In genomic region chr2:217868911-217869334, GRCh38 we compare ENCODE assay signal across 13 cellular contexts.
DNase-seq lines count a peak whose midpoint lies in the region; ATAC-seq and TF ChIP-seq lines count a peak whose summit lies in the region.
"Had no signal": no experiment of that assay in that cellular context is flagged by ENCODE, and none has a peak within 500 bp of the region (broad histone marks: within the 10 kb centered on the region; RNA-seq: fewer than 3 reads in every experiment).

No MANE protein-coding gene starts in this region.

- intact Hi-C loops in IMR-90 (cut with micrococcal nuclease): loop anchor here (5.0 kb wide), 1 partner anchor 82 kb away; no protein-coding TSS in a partner anchor
- intact Hi-C loops in left colon (cut with DNase I, micrococcal nuclease): no loop called here

- no peak overlapping the region for H3K18ac ChIP-seq in IMR-90 (ENCODE audit: low read depth, low read length)

- peak overlapping the region; percentile 35 to 68 (median 67) for H3K27ac Mint-ChIP-seq in nephron
- H3K27ac Mint-ChIP-seq: activated T-cell treated with anti-CD3 and anti-CD28 coated beads, Interleukin-2, amount 50 U/mL, for 72 hours; endodermal cell; T-cell had no signal

- CTCF ChIA-PET in IMR-90 (lab: Yijun Ruan, JAX): interaction anchor here (1.0 kb wide), 1 partner anchor 15 kb away, joined by 3 read pairs; no protein-coding TSS in a partner anchor

- peaks cover 9% of the 10 kb centered on the region for H3K4me1 ChIP-seq in IMR-90 (ENCODE audit: control insufficient read depth, insufficient read depth, low read length)

- peaks cover 51% of the 10 kb centered on the region for H4K20me1 ChIP-seq in IMR-90 (ENCODE audit: insufficient read depth, low read length)

- peaks cover 61% of the 10 kb centered on the region for H3K4me1 Mint-ChIP-seq in nephron
- H3K4me1 Mint-ChIP-seq: endodermal cell had no signal

- no peak overlapping the region for H2AK9ac ChIP-seq in IMR-90 (replicated peaks; ENCODE audit: low read depth, low read length, poor library complexity)

- H3K27me3 Mint-ChIP-seq in nephron (ENCODE audit: low read depth): no peaks in the 10 kb centered on the region

- peak overlapping the region; percentile 27 for H2AFZ ChIP-seq in IMR-90 (replicated peaks; ENCODE audit: low read length, poor library complexity)

- H3K4me2 ChIP-seq in IMR-90 (ENCODE audit: low read depth, low read length): no peak overlapping the region

- BruUV-seq in IMR-90 (replicated peaks; lab: Mats Ljungman, UMichigan): no TSS peak

- no peak overlapping the region for H2BK20ac ChIP-seq in IMR-90 (ENCODE audit: low read depth, low read length)

- no peak overlapping the region for H3K56ac ChIP-seq in IMR-90 (ENCODE audit: extremely low read depth, insufficient read depth, low read length)

- DNase-seq in A172 (ENCODE audit: low spot score) (peak; percentile 56), IMR-90 (peak; percentile 65), fibroblast of pulmonary artery (ENCODE audit: low read depth) (peak; percentile 66), DMS114 treated with DMSO at 0.1 percent for 48 hours (lab: John Stamatoyannopoulos, UW; ENCODE audit: unreplicated experiment) (no peak), left colon (no peak), activated gamma-delta T cell (lab: John Stamatoyannopoulos, UW) (no peak), NCI-H1694 treated with DMSO at 0.1 percent for 48 hours (lab: John Stamatoyannopoulos, UW) (no peak)
- DNase-seq: activated CD4-positive, alpha-beta T cell treated with anti-CD3 and anti-CD28 coated beads for 4 hours; activated T-cell treated with anti-CD3 and anti-CD28 coated beads, Interleukin-2, amount 50 U/mL, for 72 hours; DMS53; endodermal cell; T-cell had no signal

- H3K36me3 ChIP-seq in IMR-90 (ENCODE audit: control insufficient read depth, insufficient read depth, low read length): peaks cover 72% of the 10 kb centered on the region

- ATAC-seq in IMR-90 (ENCODE audit: low read depth) (peak; percentile 66), left colon (no peak)
- ATAC-seq: activated T-cell treated with anti-CD3 and anti-CD28 coated beads, Interleukin-2, amount 50 U/mL, for 72 hours; T-cell had no signal

- no peak overlapping the region for H2BK15ac ChIP-seq in IMR-90 (ENCODE audit: low read depth, low read length)

- no peak overlapping the region for H3K4me3 Mint-ChIP-seq in nephron
- H3K4me3 Mint-ChIP-seq: activated T-cell treated with anti-CD3 and anti-CD28 coated beads, Interleukin-2, amount 50 U/mL, for 72 hours; endodermal cell; T-cell had no signal

- no peaks in the 10 kb centered on the region for H3K27me3 ChIP-seq in IMR-90 (ENCODE audit: control insufficient read depth, insufficient read depth, low read length)

- no peak overlapping the region for H4K91ac ChIP-seq in IMR-90 (ENCODE audit: insufficient read depth, low read depth, low read length)

- no peaks in the 10 kb centered on the region for H3K9me3 Mint-ChIP-seq in nephron
- H3K9me3 Mint-ChIP-seq: activated T-cell treated with anti-CD3 and anti-CD28 coated beads, Interleukin-2, amount 50 U/mL, for 72 hours; endodermal cell; T-cell had no signal

- H3K4ac ChIP-seq in IMR-90 (ENCODE audit: low read depth, low read length): no peak overlapping the region

- TF ChIP-seq RAD21 in IMR-90 (IDR thresholded peaks at IDR 0.05; ENCODE audit: low read length): no peak

- POLR2A ChIA-PET in IMR-90 (lab: Charles Lee; ENCODE audit: unreplicated experiment): no interaction called here

- H2AK5ac ChIP-seq in IMR-90 (ENCODE audit: low read depth, low read length): no peak overlapping the region; the same call in 1 of the 2 replicates

- H3K4me3 ChIP-seq in IMR-90 (ENCODE audit: insufficient read depth, low read depth, low read length) (no peak overlapping the region), fibroblast of pulmonary artery (replicated peaks; ENCODE audit: low read depth, low read length) (no peak overlapping the region)

- H2BK120ac ChIP-seq in IMR-90 (ENCODE audit: low read depth, low read length): no peak overlapping the region

- WGBS in IMR-90 (ENCODE audit: extremely low coverage in 2 of 2, insufficient read length in 1 of 2), 2 experiments: 72% methylated on average over 3 of the region's 3 CpGs; no CpG with 5 or more reads in 1 of the 2 experiments

- no peak overlapping the region for H3K9ac ChIP-seq in IMR-90 (ENCODE audit: low read depth, low read length)

- no peak overlapping the region for H3K27ac ChIP-seq in IMR-90 (ENCODE audit: insufficient read depth, low read length)

- in situ Hi-C loops in IMR-90 (cut with MboI; ENCODE audit: low sequenced_read_pairs): no loop called here

- H3K9me1 ChIP-seq in IMR-90 (ENCODE audit: insufficient read depth, low read length): peaks cover 4% of the 10 kb centered on the region; the same call in 1 of the 2 replicates

- TF ChIP-seq CTCF in IMR-90 (conservative IDR thresholded peaks at IDR 0.05; ENCODE audit: low read depth, low read length): no peak
- no peak for TF ChIP-seq CTCF in fibroblast of pulmonary artery (IDR thresholded peaks at IDR 0.05; ENCODE audit: low read length, missing control alignments)
- TF ChIP-seq CTCF in nephron (IDR thresholded peaks at IDR 0.05; ENCODE audit: unreplicated experiment in 3 of 3): no peak

- H3K79me1 ChIP-seq in IMR-90 (ENCODE audit: low read depth in 1 of 2, low read length in 2 of 2): peaks cover 18 to 41% of the 10 kb centered on the region in 2 experiments; a peak in 3 of 4 replicates

- H3K9me3 ChIP-seq in IMR-90 (ENCODE audit: control insufficient read depth, insufficient read depth, low read length): no peaks in the 10 kb centered on the region

- dilution Hi-C loops in IMR-90 (cut with HindIII; ENCODE audit: low sequenced_read_pairs, unreplicated experiment): no loop called here

- no peak overlapping the region for H3K14ac ChIP-seq in IMR-90 (replicated peaks; ENCODE audit: low read depth, low read length)

- TF ChIP-seq POLR2A in IMR-90 (IDR thresholded peaks at IDR 0.05; ENCODE audit: low read depth, low read length): no peak

- H3K23ac ChIP-seq in IMR-90 (ENCODE audit: low read depth, low read length): no peak overlapping the region

- H2BK5ac ChIP-seq in IMR-90 (ENCODE audit: low read depth, low read length, poor library complexity, severe bottlenecking): no peak overlapping the region

- H4K5ac ChIP-seq in IMR-90 (ENCODE audit: low read depth, low read length): no peak overlapping the region

- H3K36me3 Mint-ChIP-seq in nephron (ENCODE audit: low read depth): peaks cover 59% of the 10 kb centered on the region
- H3K36me3 Mint-ChIP-seq: T-cell had no signal

- H4K8ac ChIP-seq in IMR-90 (ENCODE audit: low read depth in 2 of 2, low read length in 2 of 2): 0 out of 4 replicates have a peak overlapping the region, but pooled peaks of 1 of the 2 experiments have one; percentile 2

TF ChIP-seq in IMR-90, 13 proteins besides CTCF, POLR2A, EP300 and RAD21:
- no peak for TF ChIP-seq NFE2L2 (IDR thresholded peaks at IDR 0.05; ENCODE audit: low read depth, low read length)
- TF ChIP-seq BHLHE40 (IDR thresholded peaks at IDR 0.05; ENCODE audit: low read depth, low read length): no peak
- TF ChIP-seq MAZ (IDR thresholded peaks at IDR 0.05; ENCODE audit: borderline replicate concordance, low read depth, low read length): no peak
- TF ChIP-seq FOS (IDR thresholded peaks at IDR 0.05; ENCODE audit: low read depth, low read length): no peak
- no peak for TF ChIP-seq CHD1 (IDR thresholded peaks at IDR 0.05; ENCODE audit: low read depth, low read length)
- TF ChIP-seq CEBPB (IDR thresholded peaks at IDR 0.05; ENCODE audit: low read depth, low read length): no peak
- TF ChIP-seq RFX5 (IDR thresholded peaks at IDR 0.05; ENCODE audit: low read depth, low read length): no peak
- TF ChIP-seq USF2 (IDR thresholded peaks at IDR 0.05; ENCODE audit: low read depth, low read length): no peak
- TF ChIP-seq MXI1 (IDR thresholded peaks at IDR 0.05; ENCODE audit: borderline replicate concordance, low read depth, low read length): no peak
- TF ChIP-seq RCOR1 (IDR thresholded peaks at IDR 0.05; ENCODE audit: insufficient replicate concordance, low read length): no peak
- no peak for TF ChIP-seq SMC3 (IDR thresholded peaks at IDR 0.05; ENCODE audit: low read depth, low read length)
- no peak for TF ChIP-seq MAFK (IDR thresholded peaks at IDR 0.05; ENCODE audit: low read depth, low read length)
- no peak for TF ChIP-seq ELK1 (IDR thresholded peaks at IDR 0.05; ENCODE audit: borderline replicate concordance, low read depth, low read length)

Comparison
In these comparisons a context has a peak if more than half of its experiments do, and no peak if none do; other contexts are left out.
1. DNase-seq: peak in A172 (single experiment), IMR-90 (single experiment) and fibroblast of pulmonary artery (single experiment); none in DMS114 treated with DMSO at 0.1 percent for 48 hours (single experiment), left colon (0 of 2), activated gamma-delta T cell (single experiment) and NCI-H1694 treated with DMSO at 0.1 percent for 48 hours (single experiment).